In the genomic region with DNA sequence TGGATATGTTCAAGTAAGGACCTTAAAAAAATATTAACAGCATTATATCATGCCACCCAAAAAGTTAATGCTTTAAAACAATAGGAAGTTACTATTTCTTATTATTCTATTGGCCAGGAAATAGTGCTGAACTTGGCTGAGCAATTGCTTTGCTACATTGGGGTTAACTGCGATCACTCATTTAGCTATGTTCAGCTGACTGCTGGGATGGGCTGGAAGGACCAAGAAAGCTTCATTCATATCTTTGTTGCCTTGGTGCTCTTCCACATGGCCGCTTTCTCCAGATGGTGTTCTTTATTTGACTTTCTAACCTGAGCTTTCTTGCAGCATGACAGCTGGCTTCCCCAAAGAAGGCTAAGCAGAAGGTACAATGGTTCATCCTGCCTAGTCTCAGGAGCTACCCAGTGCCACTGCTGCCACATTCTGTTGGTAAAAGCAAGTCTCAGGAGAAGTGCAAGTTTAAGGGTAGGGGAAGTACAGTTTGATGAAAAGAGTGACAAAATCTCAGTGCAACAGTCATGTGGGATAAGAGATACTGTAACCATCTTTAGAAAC, we compare ENCODE assay signal across 28 cellular contexts.
A peak's percentile ranks its signal among the peaks of the same experiment; 100 is the strongest.
DNase-seq lines count a peak whose midpoint lies in the region; ATAC-seq lines count a peak whose summit lies in the region.
"Had no signal": no experiment of that assay in that cellular context is flagged by ENCODE, and none has a peak within 500 bp of the region (broad histone marks: within the 10 kb centered on the region; RNA-seq: fewer than 3 reads in every experiment).

No MANE protein-coding gene starts in this region.

- DNase-seq in NCI-H82 (lab: John Stamatoyannopoulos, UW): peak; percentile 60
- no peak for DNase-seq in NCI-H82 treated with DMSO at 0.1 percent for 48 hours (lab: John Stamatoyannopoulos, UW; ENCODE audit: unreplicated experiment)
- DNase-seq in NCI-H446 treated with DMSO at 0.1 percent for 48 hours (lab: John Stamatoyannopoulos, UW): peak; percentile 58
- DNase-seq in dermis blood vessel endothelial cell: peak; percentile 55
- DNase-seq in pons (ENCODE audit: low spot score): peak; percentile 9
- DNase-seq in stimulated activated CD4-positive, alpha-beta T cell treated with anti-CD3 and anti-CD28 coated beads, Interleukin-2, amount 100 ng/mL, for 24 hours: no peak
- DNase-seq: activated CD4-positive, alpha-beta memory T cell treated with anti-CD3 and anti-CD28 coated beads, Interleukin-2, amount 10 ng/mL, durations not matched to agents 7 days and 5 days; activated naive CD4-positive, alpha-beta T cell treated with anti-CD3 and anti-CD28 coated beads, Interleukin-2, amount 10 ng/mL, durations not matched to agents 7 days and 5 days; adrenal gland; brain microvascular endothelial cell; DMS53; kidney; lower lobe of right lung; mucosa of descending colon; natural killer cell; NCI-H1105; NCI-H187; NCI-H526; occipital lobe; SHP77; stimulated activated naive CD8-positive, alpha-beta T cell treated with anti-CD3 and anti-CD28 coated beads, Interleukin-15, Interleukin-2, amounts not matched to agents 100 U/mL and 50 U/mL, for 24 hours; T-helper 17 cell; upper lobe of right lung had no signal

- ATAC-seq in HG03460 (IDR thresholded peaks at IDR 0.05; ENCODE audit: unreplicated experiment) (no peak), GM21528 (IDR thresholded peaks at IDR 0.05; ENCODE audit: low FRiP score, unreplicated experiment) (no peak)
- ATAC-seq: activated T-helper 17 cell treated with anti-CD3 and anti-CD28 coated beads, Interleukin-2, amount 50 U/mL, for 72 hours; K562; lower lobe of right lung; mucosa of descending colon; natural killer cell; Panc1; stimulated activated naive CD8-positive, alpha-beta T cell treated with anti-CD3 and anti-CD28 coated beads, Interleukin-15, Interleukin-2, amounts not matched to agents 100 U/mL and 50 U/mL, for 24 hours; T-helper 17 cell; upper lobe of right lung had no signal

Comparison
In these comparisons a context has a peak if more than half of its experiments do, and no peak if none do; other contexts are left out.
1. DNase-seq: peak in NCI-H82 (single experiment), NCI-H446 treated with DMSO at 0.1 percent for 48 hours (single experiment), dermis blood vessel endothelial cell (single experiment) and pons (single experiment); none in NCI-H82 treated with DMSO at 0.1 percent for 48 hours (single experiment) and stimulated activated CD4-positive, alpha-beta T cell treated with anti-CD3 and anti-CD28 coated beads, Interleukin-2, amount 100 ng/mL, for 24 hours (0 of 2).